2 cellular contexts compared by ENCODE assay signal in the genomic region with DNA sequence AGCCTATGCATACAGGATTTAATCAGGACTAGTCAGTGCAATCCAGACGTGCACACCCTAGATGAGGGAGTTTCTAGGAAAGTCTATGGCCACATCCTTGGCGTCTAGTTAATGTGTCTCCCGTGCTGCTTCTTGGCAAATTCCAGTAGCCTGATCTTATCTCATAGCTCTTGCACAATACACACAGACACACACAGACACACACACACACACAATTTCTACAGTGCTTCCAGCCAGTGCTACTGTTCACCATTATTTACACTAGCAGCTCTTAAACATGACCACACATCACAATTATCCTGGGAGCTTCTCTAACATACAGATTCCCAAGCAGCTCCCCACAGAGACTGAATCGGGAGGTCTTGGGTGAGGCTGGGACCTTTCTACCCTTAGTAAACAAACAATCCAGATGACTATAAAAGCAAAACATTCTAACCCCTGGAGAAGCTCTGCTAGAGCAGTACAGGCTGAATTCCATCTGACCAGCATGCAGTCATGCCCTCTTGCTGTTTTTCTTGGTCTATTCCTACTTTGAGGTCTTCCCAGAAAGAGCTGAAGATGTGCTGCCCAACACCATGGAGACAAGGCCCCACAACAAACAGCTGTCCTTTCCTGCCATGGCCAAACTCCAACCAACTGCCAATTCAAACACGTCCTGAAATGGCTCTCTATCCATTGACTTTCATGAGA.
TF ChIP-seq lines count a peak whose summit lies in the region.

No MANE protein-coding gene starts in this region.

TF ChIP-seq in HepG2, 621 proteins besides CTCF, POLR2A, EP300 and RAD21 (continued from another document and continues in another):
- TF ChIP-seq CENPX (CRISPR knock-in tag; IDR thresholded peaks at IDR 0.05) (no peak), ZC3H4 (CRISPR knock-in tag; IDR thresholded peaks at IDR 0.05; ENCODE audit: borderline replicate concordance) (no peak), KMT2B (CRISPR knock-in tag; IDR thresholded peaks at IDR 0.05) (no peak), ZNF570 (CRISPR knock-in tag; IDR thresholded peaks at IDR 0.05; ENCODE audit: borderline replicate concordance) (no peak), ZNF772 (CRISPR knock-in tag; IDR thresholded peaks at IDR 0.05) (no peak), SMAD1 (CRISPR knock-in tag; IDR thresholded peaks at IDR 0.05; ENCODE audit: borderline replicate concordance, low read depth) (no peak), TCF7 (IDR thresholded peaks at IDR 0.05; ENCODE audit: low read depth) (peak; percentile 49), ZKSCAN8 (CRISPR knock-in tag; IDR thresholded peaks at IDR 0.05; ENCODE audit: borderline replicate concordance) (peak; percentile 59; the same call in 1 of the 2 replicates), AGO1 (IDR thresholded peaks at IDR 0.05; ENCODE audit: low read depth, low read length, poor library complexity, severe bottlenecking) (no peak), ZNF292 (CRISPR knock-in tag; IDR thresholded peaks at IDR 0.05; ENCODE audit: borderline replicate concordance, low read depth) (peak; percentile 91), ZNF331 (CRISPR knock-in tag; IDR thresholded peaks at IDR 0.05) (peak; percentile 44), ZNF296 (CRISPR knock-in tag; conservative IDR thresholded peaks at IDR 0.05) (no peak), DNMT1 (CRISPR knock-in tag; IDR thresholded peaks at IDR 0.05) (no peak), ZFP36 (IDR thresholded peaks at IDR 0.05; ENCODE audit: borderline replicate concordance, low read depth, low read length, partially characterized antibody) (no peak), MIER3 (CRISPR knock-in tag; IDR thresholded peaks at IDR 0.05; ENCODE audit: borderline replicate concordance) (peak; percentile 32; the same call in 1 of the 2 replicates)
- TF ChIP-seq, protein P1, sequence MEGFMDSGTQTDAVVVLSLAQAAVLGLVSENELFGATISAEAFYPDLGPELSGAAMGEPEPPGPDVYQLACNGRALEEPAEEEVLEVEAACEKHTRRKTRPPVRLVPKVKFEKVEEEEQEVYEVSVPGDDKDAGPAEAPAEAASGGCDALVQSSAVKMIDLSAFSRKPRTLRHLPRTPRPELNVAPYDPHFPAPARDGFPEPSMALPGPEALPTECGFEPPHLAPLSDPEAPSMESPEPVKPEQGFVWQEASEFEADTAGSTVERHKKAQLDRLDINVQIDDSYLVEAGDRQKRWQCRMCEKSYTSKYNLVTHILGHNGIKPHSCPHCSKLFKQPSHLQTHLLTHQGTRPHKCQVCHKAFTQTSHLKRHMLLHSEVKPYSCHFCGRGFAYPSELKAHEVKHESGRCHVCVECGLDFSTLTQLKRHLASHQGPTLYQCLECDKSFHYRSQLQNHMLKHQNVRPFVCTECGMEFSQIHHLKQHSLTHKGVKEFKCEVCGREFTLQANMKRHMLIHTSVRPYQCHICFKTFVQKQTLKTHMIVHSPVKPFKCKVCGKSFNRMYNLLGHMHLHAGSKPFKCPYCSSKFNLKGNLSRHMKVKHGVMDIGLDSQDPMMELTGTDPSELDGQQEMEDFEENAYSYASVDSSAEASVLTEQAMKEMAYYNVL (CRISPR knock-in tag; IDR thresholded peaks at IDR 0.05; ENCODE audit: borderline replicate concordance): peak; percentile 86; the same call in 1 of the 2 replicates
- TF ChIP-seq, protein P2, sequence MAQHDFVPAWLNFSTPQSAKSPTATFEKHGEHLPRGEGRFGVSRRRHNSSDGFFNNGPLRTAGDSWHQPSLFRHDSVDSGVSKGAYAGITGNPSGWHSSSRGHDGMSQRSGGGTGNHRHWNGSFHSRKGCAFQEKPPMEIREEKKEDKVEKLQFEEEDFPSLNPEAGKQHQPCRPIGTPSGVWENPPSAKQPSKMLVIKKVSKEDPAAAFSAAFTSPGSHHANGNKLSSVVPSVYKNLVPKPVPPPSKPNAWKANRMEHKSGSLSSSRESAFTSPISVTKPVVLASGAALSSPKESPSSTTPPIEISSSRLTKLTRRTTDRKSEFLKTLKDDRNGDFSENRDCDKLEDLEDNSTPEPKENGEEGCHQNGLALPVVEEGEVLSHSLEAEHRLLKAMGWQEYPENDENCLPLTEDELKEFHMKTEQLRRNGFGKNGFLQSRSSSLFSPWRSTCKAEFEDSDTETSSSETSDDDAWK (CRISPR knock-in tag; IDR thresholded peaks at IDR 0.05): no peak
- TF ChIP-seq, protein P3, sequence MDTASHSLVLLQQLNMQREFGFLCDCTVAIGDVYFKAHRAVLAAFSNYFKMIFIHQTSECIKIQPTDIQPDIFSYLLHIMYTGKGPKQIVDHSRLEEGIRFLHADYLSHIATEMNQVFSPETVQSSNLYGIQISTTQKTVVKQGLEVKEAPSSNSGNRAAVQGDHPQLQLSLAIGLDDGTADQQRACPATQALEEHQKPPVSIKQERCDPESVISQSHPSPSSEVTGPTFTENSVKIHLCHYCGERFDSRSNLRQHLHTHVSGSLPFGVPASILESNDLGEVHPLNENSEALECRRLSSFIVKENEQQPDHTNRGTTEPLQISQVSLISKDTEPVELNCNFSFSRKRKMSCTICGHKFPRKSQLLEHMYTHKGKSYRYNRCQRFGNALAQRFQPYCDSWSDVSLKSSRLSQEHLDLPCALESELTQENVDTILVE (CRISPR knock-in tag; IDR thresholded peaks at IDR 0.05): 0 out of 2 replicates have a peak, but pooled peaks have one; percentile 27
- TF ChIP-seq, protein P4, sequence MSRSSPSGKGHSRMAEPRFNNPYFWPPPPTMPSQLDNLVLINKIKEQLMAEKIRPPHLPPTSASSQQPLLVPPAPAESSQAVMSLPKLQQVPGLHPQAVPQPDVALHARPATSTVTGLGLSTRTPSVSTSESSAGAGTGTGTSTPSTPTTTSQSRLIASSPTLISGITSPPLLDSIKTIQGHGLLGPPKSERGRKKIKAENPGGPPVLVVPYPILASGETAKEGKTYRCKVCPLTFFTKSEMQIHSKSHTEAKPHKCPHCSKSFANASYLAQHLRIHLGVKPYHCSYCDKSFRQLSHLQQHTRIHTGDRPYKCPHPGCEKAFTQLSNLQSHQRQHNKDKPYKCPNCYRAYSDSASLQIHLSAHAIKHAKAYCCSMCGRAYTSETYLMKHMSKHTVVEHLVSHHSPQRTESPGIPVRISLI (CRISPR knock-in tag; IDR thresholded peaks at IDR 0.05; ENCODE audit: borderline replicate concordance): peak; percentile 55; the same call in 1 of the 2 replicates
- TF ChIP-seq, protein P5, sequence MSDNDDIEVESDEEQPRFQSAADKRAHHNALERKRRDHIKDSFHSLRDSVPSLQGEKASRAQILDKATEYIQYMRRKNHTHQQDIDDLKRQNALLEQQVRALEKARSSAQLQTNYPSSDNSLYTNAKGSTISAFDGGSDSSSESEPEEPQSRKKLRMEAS (IDR thresholded peaks at IDR 0.05): 0 out of 2 replicates have a peak, but pooled peaks have one; percentile 28
- TF ChIP-seq, protein P6, sequence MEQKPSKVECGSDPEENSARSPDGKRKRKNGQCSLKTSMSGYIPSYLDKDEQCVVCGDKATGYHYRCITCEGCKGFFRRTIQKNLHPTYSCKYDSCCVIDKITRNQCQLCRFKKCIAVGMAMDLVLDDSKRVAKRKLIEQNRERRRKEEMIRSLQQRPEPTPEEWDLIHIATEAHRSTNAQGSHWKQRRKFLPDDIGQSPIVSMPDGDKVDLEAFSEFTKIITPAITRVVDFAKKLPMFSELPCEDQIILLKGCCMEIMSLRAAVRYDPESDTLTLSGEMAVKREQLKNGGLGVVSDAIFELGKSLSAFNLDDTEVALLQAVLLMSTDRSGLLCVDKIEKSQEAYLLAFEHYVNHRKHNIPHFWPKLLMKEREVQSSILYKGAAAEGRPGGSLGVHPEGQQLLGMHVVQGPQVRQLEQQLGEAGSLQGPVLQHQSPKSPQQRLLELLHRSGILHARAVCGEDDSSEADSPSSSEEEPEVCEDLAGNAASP (CRISPR knock-in tag; IDR thresholded peaks at IDR 0.05; ENCODE audit: borderline replicate concordance): no peak
- TF ChIP-seq, protein P7, sequence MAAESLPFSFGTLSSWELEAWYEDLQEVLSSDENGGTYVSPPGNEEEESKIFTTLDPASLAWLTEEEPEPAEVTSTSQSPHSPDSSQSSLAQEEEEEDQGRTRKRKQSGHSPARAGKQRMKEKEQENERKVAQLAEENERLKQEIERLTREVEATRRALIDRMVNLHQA (CRISPR knock-in tag; IDR thresholded peaks at IDR 0.05): no peak

TF ChIP-seq in K562, 482 proteins besides CTCF, POLR2A, EP300 and RAD21 (continued from another document):
- TF ChIP-seq CEBPG (CRISPR knock-in tag; IDR thresholded peaks at IDR 0.05): no peak
- peak in 1 of 2 experiments; percentile 51; a peak in 2 of 4 replicates for TF ChIP-seq CEBPG (tag; conservative IDR thresholded peaks at IDR 0.05 in 1 of 2, IDR thresholded peaks at IDR 0.05 in 1 of 2)
- TF ChIP-seq, protein P8, sequence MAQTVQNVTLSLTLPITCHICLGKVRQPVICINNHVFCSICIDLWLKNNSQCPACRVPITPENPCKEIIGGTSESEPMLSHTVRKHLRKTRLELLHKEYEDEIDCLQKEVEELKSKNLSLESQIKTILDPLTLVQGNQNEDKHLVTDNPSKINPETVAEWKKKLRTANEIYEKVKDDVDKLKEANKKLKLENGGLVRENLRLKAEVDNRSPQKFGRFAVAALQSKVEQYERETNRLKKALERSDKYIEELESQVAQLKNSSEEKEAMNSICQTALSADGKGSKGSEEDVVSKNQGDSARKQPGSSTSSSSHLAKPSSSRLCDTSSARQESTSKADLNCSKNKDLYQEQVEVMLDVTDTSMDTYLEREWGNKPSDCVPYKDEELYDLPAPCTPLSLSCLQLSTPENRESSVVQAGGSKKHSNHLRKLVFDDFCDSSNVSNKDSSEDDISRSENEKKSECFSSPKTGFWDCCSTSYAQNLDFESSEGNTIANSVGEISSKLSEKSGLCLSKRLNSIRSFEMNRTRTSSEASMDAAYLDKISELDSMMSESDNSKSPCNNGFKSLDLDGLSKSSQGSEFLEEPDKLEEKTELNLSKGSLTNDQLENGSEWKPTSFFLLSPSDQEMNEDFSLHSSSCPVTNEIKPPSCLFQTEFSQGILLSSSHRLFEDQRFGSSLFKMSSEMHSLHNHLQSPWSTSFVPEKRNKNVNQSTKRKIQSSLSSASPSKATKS (CRISPR knock-in tag; IDR thresholded peaks at IDR 0.05): no peak
TF ChIP-seq in K562: peak in this region for 2.
